In the genomic region with DNA sequence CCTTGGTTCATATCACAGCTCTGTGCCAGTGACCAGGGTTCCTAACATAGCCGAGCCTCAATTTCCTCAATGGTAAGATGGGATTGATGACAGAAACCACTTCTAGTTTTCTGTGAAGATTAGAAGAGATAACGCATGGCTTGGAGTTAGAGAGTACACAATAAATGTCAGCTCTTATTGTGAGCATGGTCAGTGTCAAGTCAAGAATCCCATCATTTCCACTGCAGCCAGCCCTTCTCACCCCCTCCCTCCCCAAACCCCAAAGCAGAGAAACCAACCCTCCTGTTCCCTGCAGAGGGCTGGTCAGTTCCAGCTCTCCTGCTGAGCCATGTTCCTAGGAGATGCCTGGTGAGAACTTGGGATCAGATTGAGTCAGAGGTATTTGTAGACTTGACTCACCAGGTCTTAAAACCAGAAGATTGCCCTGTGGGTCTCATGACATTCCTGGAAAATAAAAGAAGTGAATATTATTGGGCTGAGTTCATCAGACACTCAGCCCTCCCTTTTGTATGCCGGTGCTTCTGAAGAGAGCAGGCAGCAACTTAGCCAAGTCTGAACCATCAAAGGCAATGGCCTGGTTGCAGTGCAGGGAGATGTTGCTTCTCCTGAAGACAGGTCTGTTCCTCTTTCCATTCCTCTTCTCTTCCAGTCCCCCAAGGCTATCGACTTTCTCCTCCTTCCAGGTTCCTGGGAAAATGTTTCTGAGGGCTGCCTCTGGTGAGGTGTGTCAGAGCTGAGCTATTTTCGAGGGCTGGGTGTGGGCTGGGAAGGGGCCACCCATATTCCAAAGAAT, we compare ENCODE assay signal across 15 cellular contexts.
DNase-seq lines count a peak whose midpoint lies in the region; ATAC-seq and TF ChIP-seq lines count a peak whose summit lies in the region.
"Had no signal": no experiment of that assay in that cellular context is flagged by ENCODE, and none has a peak within 500 bp of the region (broad histone marks: within the 10 kb centered on the region; RNA-seq: fewer than 3 reads in every experiment).

No MANE protein-coding gene starts in this region.

- CTCF ChIA-PET in HEK293 (lab: Yijun Ruan, JAX), result no interaction called here

- no peak for ATAC-seq in HG02870 (IDR thresholded peaks at IDR 0.05; ENCODE audit: unreplicated experiment)

- no peak overlapping the region for H3K4me3 Mint-ChIP-seq in glutamatergic neuron (ENCODE audit: unreplicated experiment)
- H3K4me3 Mint-ChIP-seq: activated naive CD8-positive, alpha-beta T cell treated with anti-CD3 and anti-CD28 coated beads for 36 hours had no signal

- H3K9me3 Mint-ChIP-seq in glutamatergic neuron (ENCODE audit: unreplicated experiment), result no peaks in the 10 kb centered on the region

- H3K36me3 Mint-ChIP-seq in glutamatergic neuron (ENCODE audit: unreplicated experiment), result no peaks in the 10 kb centered on the region

- peak; percentile 98 for DNase-seq in A172 (ENCODE audit: low spot score)
- peak; percentile 99 for DNase-seq in glomerular visceral epithelial cell (ENCODE audit: extremely low spot score)
- DNase-seq in glutamatergic neuron, result no peak
- DNase-seq in NCI-H446 (lab: John Stamatoyannopoulos, UW), result no peak
- no peak for DNase-seq in NCI-H2227 treated with DMSO at 0.1 percent for 48 hours (lab: John Stamatoyannopoulos, UW)
- DNase-seq: activated CD4-positive, alpha-beta T cell treated with anti-CD3 and anti-CD28 coated beads for 1 hour; activated naive CD8-positive, alpha-beta T cell treated with anti-CD3 and anti-CD28 coated beads for 36 hours; midbrain; NCI-H1092; spleen; stimulated activated naive CD4-positive, alpha-beta T cell had no signal

- POLR2A ChIA-PET in HEK293 (lab: Yijun Ruan, JAX), result interaction anchor here (0.9 kb wide), 1 partner anchor 46 kb away, joined by 4 read pairs; no protein-coding TSS in a partner anchor

- no peak overlapping the region for H3K27ac Mint-ChIP-seq in glutamatergic neuron (ENCODE audit: unreplicated experiment)
- H3K27ac Mint-ChIP-seq: activated naive CD8-positive, alpha-beta T cell treated with anti-CD3 and anti-CD28 coated beads for 36 hours had no signal

- H3K4me1 Mint-ChIP-seq in glutamatergic neuron (ENCODE audit: low read depth, unreplicated experiment), result peaks cover 8% of the 10 kb centered on the region

- H3K36me3 ChIP-seq in HEK293 (ENCODE audit: control insufficient read depth in 2 of 2, insufficient read depth in 1 of 2, low read length in 2 of 2), result no peaks in the 10 kb centered on the region
- H3K36me3 ChIP-seq: BLaER1 treated with 17β-estradiol and CSF1 and Interleukin-3, amounts not matched to agents 10 nM and 100 nM; spleen had no signal

- no peaks in the 10 kb centered on the region for H3K4me1 ChIP-seq in HEK293 (ENCODE audit: control insufficient read depth, insufficient read depth, low read length)

- no peak overlapping the region for H3K4me3 ChIP-seq in HEK293 (ENCODE audit: low read depth, low read length)
- H3K4me3 ChIP-seq in WI38 (ENCODE audit: low read depth, low read length), result peak overlapping the region; percentile 33
- H3K4me3 ChIP-seq: BLaER1 treated with 17β-estradiol and CSF1 and Interleukin-3, amounts not matched to agents 10 nM and 100 nM; spleen had no signal

- TF ChIP-seq CTCF in HEK293 (tag by site-specific recombination; IDR thresholded peaks at IDR 0.05), result no peak
- no peak for TF ChIP-seq CTCF in WI38 (IDR thresholded peaks at IDR 0.05; ENCODE audit: low read depth, low read length)
- TF ChIP-seq CTCF in glutamatergic neuron (IDR thresholded peaks at IDR 0.05; ENCODE audit: partially characterized antibody, unreplicated experiment), result no peak

- H3K27ac ChIP-seq in HEK293 (ENCODE audit: extremely low read depth, low read depth, low read length), result no peak overlapping the region
- H3K27ac ChIP-seq: BLaER1 treated with 17β-estradiol and CSF1 and Interleukin-3, amounts not matched to agents 10 nM and 100 nM; spleen had no signal

- no peaks in the 10 kb centered on the region for H3K27me3 Mint-ChIP-seq in glutamatergic neuron (ENCODE audit: unreplicated experiment)

- H3K9me3 ChIP-seq in HEK293 (ENCODE audit: control insufficient read depth, insufficient read depth, low read depth, low read length), result no peaks in the 10 kb centered on the region

TF ChIP-seq in HEK293, 187 proteins besides CTCF, POLR2A, EP300 and RAD21 (continues in another document):
- TF ChIP-seq OVOL3 (tag by site-specific recombination; IDR thresholded peaks at IDR 0.05) (no peak), ZNF629 (tag by site-specific recombination; IDR thresholded peaks at IDR 0.05) (peak; percentile 62), KLF17 (tag by site-specific recombination; IDR thresholded peaks at IDR 0.05) (peak; percentile 32; the same call in 1 of the 2 replicates), REST (tag by site-specific recombination; IDR thresholded peaks at IDR 0.05) (peak; percentile 37; the same call in 1 of the 2 replicates), GLIS1 (tag by site-specific recombination; IDR thresholded peaks at IDR 0.05) (peak; percentile 74), ZNF184 (tag by site-specific recombination; IDR thresholded peaks at IDR 0.05) (0 out of 2 replicates have a peak, but pooled peaks have one; percentile 58)
- TF ChIP-seq, protein P1, sequence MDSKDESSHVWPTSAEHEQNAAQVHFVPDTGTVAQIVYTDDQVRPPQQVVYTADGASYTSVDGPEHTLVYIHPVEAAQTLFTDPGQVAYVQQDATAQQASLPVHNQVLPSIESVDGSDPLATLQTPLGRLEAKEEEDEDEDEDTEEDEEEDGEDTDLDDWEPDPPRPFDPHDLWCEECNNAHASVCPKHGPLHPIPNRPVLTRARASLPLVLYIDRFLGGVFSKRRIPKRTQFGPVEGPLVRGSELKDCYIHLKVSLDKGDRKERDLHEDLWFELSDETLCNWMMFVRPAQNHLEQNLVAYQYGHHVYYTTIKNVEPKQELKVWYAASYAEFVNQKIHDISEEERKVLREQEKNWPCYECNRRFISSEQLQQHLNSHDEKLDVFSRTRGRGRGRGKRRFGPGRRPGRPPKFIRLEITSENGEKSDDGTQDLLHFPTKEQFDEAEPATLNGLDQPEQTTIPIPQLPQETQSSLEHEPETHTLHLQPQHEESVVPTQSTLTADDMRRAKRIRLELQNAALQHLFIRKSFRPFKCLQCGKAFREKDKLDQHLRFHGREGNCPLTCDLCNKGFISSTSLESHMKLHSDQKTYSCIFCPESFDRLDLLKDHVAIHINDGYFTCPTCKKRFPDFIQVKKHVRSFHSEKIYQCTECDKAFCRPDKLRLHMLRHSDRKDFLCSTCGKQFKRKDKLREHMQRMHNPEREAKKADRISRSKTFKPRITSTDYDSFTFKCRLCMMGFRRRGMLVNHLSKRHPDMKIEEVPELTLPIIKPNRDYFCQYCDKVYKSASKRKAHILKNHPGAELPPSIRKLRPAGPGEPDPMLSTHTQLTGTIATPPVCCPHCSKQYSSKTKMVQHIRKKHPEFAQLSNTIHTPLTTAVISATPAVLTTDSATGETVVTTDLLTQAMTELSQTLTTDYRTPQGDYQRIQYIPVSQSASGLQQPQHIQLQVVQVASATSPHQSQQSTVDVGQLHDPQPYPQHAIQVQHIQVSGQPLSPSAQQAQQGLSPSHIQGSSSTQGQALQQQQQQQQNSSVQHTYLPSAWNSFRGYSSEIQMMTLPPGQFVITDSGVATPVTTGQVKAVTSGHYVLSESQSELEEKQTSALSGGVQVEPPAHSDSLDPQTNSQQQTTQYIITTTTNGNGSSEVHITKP (tag by site-specific recombination; IDR thresholded peaks at IDR 0.05), result no peak
- TF ChIP-seq, protein P2, sequence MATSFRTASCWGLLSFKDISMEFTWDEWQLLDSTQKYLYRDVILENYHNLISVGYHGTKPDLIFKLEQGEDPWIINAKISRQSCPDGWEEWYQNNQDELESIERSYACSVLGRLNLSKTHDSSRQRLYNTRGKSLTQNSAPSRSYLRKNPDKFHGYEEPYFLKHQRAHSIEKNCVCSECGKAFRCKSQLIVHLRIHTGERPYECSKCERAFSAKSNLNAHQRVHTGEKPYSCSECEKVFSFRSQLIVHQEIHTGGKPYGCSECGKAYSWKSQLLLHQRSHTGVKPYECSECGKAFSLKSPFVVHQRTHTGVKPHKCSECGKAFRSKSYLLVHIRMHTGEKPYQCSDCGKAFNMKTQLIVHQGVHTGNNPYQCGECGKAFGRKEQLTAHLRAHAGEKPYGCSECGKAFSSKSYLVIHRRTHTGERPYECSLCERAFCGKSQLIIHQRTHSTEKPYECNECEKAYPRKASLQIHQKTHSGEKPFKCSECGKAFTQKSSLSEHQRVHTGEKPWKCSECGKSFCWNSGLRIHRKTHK (tag by site-specific recombination; IDR thresholded peaks at IDR 0.05), result no peak

Comparison
In these comparisons a context has a peak if more than half of its experiments do, and no peak if none do; other contexts are left out.
1. DNase-seq: peak in A172 (single experiment) and glomerular visceral epithelial cell (single experiment); none in glutamatergic neuron (single experiment), NCI-H446 (0 of 2) and NCI-H2227 treated with DMSO at 0.1 percent for 48 hours (single experiment).